16 cellular contexts compared by ENCODE assay signal in genomic region chr6:21271431-21272155, GRCh38.
A peak's percentile ranks its signal among the peaks of the same experiment; 100 is the strongest.
DNase-seq lines count a peak whose midpoint lies in the region; ATAC-seq and TF ChIP-seq lines count a peak whose summit lies in the region.
"Had no signal": no experiment of that assay in that cellular context is flagged by ENCODE, and none has a peak within 500 bp of the region (broad histone marks: within the 10 kb centered on the region; RNA-seq: fewer than 3 reads in every experiment).

No MANE protein-coding gene starts in this region.

- no peaks in the 10 kb centered on the region for H3K9me3 ChIP-seq in HEK293 (ENCODE audit: control insufficient read depth, insufficient read depth, low read depth, low read length)
- H3K9me3 ChIP-seq: MG63, SJSA1 had no signal

- no peaks in the 10 kb centered on the region for H3K4me1 ChIP-seq in HEK293 (ENCODE audit: control insufficient read depth, insufficient read depth, low read length)
- H3K4me1 ChIP-seq: SJSA1 had no signal

- H3K36me3 Mint-ChIP-seq in brain, result no peaks in the 10 kb centered on the region
- H3K36me3 Mint-ChIP-seq: CD14-positive monocyte had no signal

- H3K4me3 ChIP-seq in HEK293 (ENCODE audit: low read depth, low read length), result no peak overlapping the region
- H3K4me3 ChIP-seq: GM23248, MG63, SJSA1 had no signal

- DNase-seq in iPS-NIHi11 (ENCODE audit: low spot score), result peak; percentile 30
- DNase-seq in retina, result peak; percentile 44
- no peak for DNase-seq in NCI-H2029 treated with DMSO at 0.1 percent for 48 hours (lab: John Stamatoyannopoulos, UW)
- DNase-seq: GM23248, HFFc6, MG63, NCI-H1092, NCI-H510A treated with DMSO at 0.1 percent for 48 hours, NCI-H82, PC-3 had no signal

- H3K27me3 Mint-ChIP-seq in brain, result no peaks in the 10 kb centered on the region

- no peaks in the 10 kb centered on the region for H3K36me3 ChIP-seq in HEK293 (ENCODE audit: control insufficient read depth in 2 of 2, insufficient read depth in 1 of 2, low read length in 2 of 2)
- H3K36me3 ChIP-seq: MG63, SJSA1 had no signal

- H3K4me1 Mint-ChIP-seq in brain, result peaks cover 35% of the 10 kb centered on the region
- H3K4me1 Mint-ChIP-seq: CD14-positive monocyte had no signal

- no peak for TF ChIP-seq POLR2A in GM18505 (IDR thresholded peaks at IDR 0.05; ENCODE audit: borderline replicate concordance, extremely low read depth, insufficient read depth, insufficient read length)

- CTCF ChIA-PET in HEK293 (lab: Yijun Ruan, JAX), result interaction anchor here (0.5 to 0.7 kb wide), 3 partner anchors 42 to 711 kb away, joined by 3 read pairs; no protein-coding TSS in a partner anchor

- TF ChIP-seq CTCF in HEK293 (tag by site-specific recombination; IDR thresholded peaks at IDR 0.05), result no peak
- no peak for TF ChIP-seq CTCF in brain (conservative IDR thresholded peaks at IDR 0.05)

- peak overlapping the region in 2 of 5 experiments; percentile 9 to 47 for H3K4me3 Mint-ChIP-seq in brain
- H3K4me3 Mint-ChIP-seq: CD14-positive monocyte, HFFc6 had no signal

- no peak for ATAC-seq in GM18505 (IDR thresholded peaks at IDR 0.05; ENCODE audit: unreplicated experiment)
- no peak for ATAC-seq in GM19455 (IDR thresholded peaks at IDR 0.05; ENCODE audit: unreplicated experiment)
- ATAC-seq: PC-3 had no signal

- POLR2A ChIA-PET in HEK293 (lab: Yijun Ruan, JAX), result interaction anchor here (0.6 kb wide), 1 partner anchor 27 kb away, joined by 5 read pairs; no protein-coding TSS in a partner anchor

- H3K27ac ChIP-seq in HEK293 (ENCODE audit: extremely low read depth, low read depth, low read length), result no peak overlapping the region
- H3K27ac ChIP-seq: GM23248, SJSA1 had no signal

- H3K27ac Mint-ChIP-seq in brain, result peak overlapping the region; percentile 58 to 96 (median 86)
- H3K27ac Mint-ChIP-seq: CD14-positive monocyte, HFFc6 had no signal

- H3K9me3 Mint-ChIP-seq in brain, result peaks cover 12 to 22% (median 17%) of the 10 kb centered on the region in 5 experiments
- H3K9me3 Mint-ChIP-seq: HFFc6 had no signal

TF ChIP-seq in HEK293, 187 proteins besides CTCF, POLR2A, EP300 and RAD21:
- TF ChIP-seq ZNF202 (tag by site-specific recombination; IDR thresholded peaks at IDR 0.05; ENCODE audit: borderline replicate concordance) (no peak), ZNF121 (tag by site-specific recombination; IDR thresholded peaks at IDR 0.05) (0 out of 2 replicates have a peak, but pooled peaks have one; percentile 31), HOXA7 (CRISPR knock-in tag; IDR thresholded peaks at IDR 0.05; ENCODE audit: borderline replicate concordance) (no peak), ZEB2 (tag by site-specific recombination; IDR thresholded peaks at IDR 0.05) (no peak), ZNF302 (tag by site-specific recombination; IDR thresholded peaks at IDR 0.05; ENCODE audit: low read depth) (no peak), ZNF341 (tag by site-specific recombination; IDR thresholded peaks at IDR 0.05; ENCODE audit: low read depth) (peak; percentile 53)
